In genomic region chr15:90902996-90903732, GRCh38 we compare ENCODE assay signal across 8 cellular contexts. TPM values are rescaled to one million over a fixed set of nuclear protein-coding genes. Genes with fewer than 3 reads are reported as not detected.
DNase-seq lines count a peak whose midpoint lies in the region; ATAC-seq and TF ChIP-seq lines count a peak whose summit lies in the region.

TSS of gene MAN2A2 (plus strand) at chr15:90903302. CDS start at chr15:90904208, 906 bp downstream.

- peak; percentile 56 for ATAC-seq in HG03432 (IDR thresholded peaks at IDR 0.05; ENCODE audit: unreplicated experiment)
- peak; percentile 67 to 69 for ATAC-seq in activated T-cell treated with anti-CD3 and anti-CD28 coated beads, Interleukin-2, amount 50 U/mL, for 4 hours
- ATAC-seq in esophagus mucosa = peak; percentile 63

- peak within 1 kb of the TSS; percentile 75 for H3K9ac ChIP-seq in OCI-LY3 (ENCODE audit: low read length)

- peak within 1 kb of the TSS; percentile 96 for H2AFZ ChIP-seq in OCI-LY3 (ENCODE audit: low read depth, low read length)

- H3K27ac ChIP-seq in OCI-LY3 (ENCODE audit: low read length) = peak within 1 kb of the TSS; percentile 36

- no peaks in the 10 kb centered on the region for H4K20me1 ChIP-seq in OCI-LY3 (ENCODE audit: insufficient read depth, low read length)

- H3K27me3 ChIP-seq in BJ (ENCODE audit: control insufficient read depth, insufficient read depth, low read length) (no peaks in the 10 kb centered on the region), OCI-LY3 (ENCODE audit: low read depth, low read length) (no peaks in the 10 kb centered on the region)

- no peaks in the 10 kb centered on the region for H3K79me2 ChIP-seq in OCI-LY3 (ENCODE audit: low read length)

- no peaks in the 10 kb centered on the region for H3K9me3 ChIP-seq in OCI-LY3 (ENCODE audit: insufficient read depth, low read length)

- CTCF ChIA-PET in BJ (lab: Yijun Ruan, JAX) = interaction anchor here (0.8 to 9.7 kb wide), 9 partner anchors 9 to 369 kb away, joined by 3 to 94 read pairs (median 5); partner anchors contain the start of genes FES, HDDC3 and UNC45A

- H3K4me1 ChIP-seq in OCI-LY3 (ENCODE audit: low read length) = peaks cover 14% of the 10 kb centered on the region

- no peaks in the 10 kb centered on the region for H3K27me3 Mint-ChIP-seq in activated T-cell treated with anti-CD3 and anti-CD28 coated beads, Interleukin-2, amount 50 U/mL, for 4 hours (ENCODE audit: low read depth)

- H3K4me3 Mint-ChIP-seq in activated T-cell treated with anti-CD3 and anti-CD28 coated beads, Interleukin-2, amount 50 U/mL, for 4 hours = peak within 1 kb of the TSS; percentile 83

- H3K4me3 ChIP-seq in BJ (ENCODE audit: low read depth, low read length) (peak within 1 kb of the TSS; percentile 68), OCI-LY3 (ENCODE audit: low read length) (peak within 1 kb of the TSS; percentile 97)

- TF ChIP-seq CTCF in BJ (IDR thresholded peaks at IDR 0.05; ENCODE audit: insufficient read depth, low read depth, low read length) (no peak), OCI-LY3 (IDR thresholded peaks at IDR 0.05; ENCODE audit: low read depth, low read length) (no peak)

- H3K9me3 Mint-ChIP-seq in activated T-cell treated with anti-CD3 and anti-CD28 coated beads, Interleukin-2, amount 50 U/mL, for 4 hours = no peaks in the 10 kb centered on the region

- H3K4me1 Mint-ChIP-seq in activated T-cell treated with anti-CD3 and anti-CD28 coated beads, Interleukin-2, amount 50 U/mL, for 4 hours (ENCODE audit: low read depth) = peaks cover 30% of the 10 kb centered on the region

- peaks cover 20% of the 10 kb centered on the region for H3K36me3 Mint-ChIP-seq in activated T-cell treated with anti-CD3 and anti-CD28 coated beads, Interleukin-2, amount 50 U/mL, for 4 hours (ENCODE audit: insufficient read depth)

- DNase-seq in BJ (ENCODE audit: low read depth) (no peak), GM19238 (ENCODE audit: insufficient read length, low spot score) (peak; percentile 88), myocyte (ENCODE audit: low read depth) (peak; percentile 64)
- DNase-seq in activated T-cell treated with anti-CD3 and anti-CD28 coated beads, Interleukin-2, amount 50 U/mL, for 4 hours = peak; percentile 73
- peak; percentile 59 to 76 for DNase-seq in stimulated activated CD8-positive, alpha-beta memory T cell treated with anti-CD3 and anti-CD28 coated beads, Interleukin-7, amount 100 ng/mL, for 4 hours (ENCODE audit: low read depth in 2 of 2)

- H3K36me3 ChIP-seq in BJ (ENCODE audit: control insufficient read depth, insufficient read depth, low read length) = peaks cover 14% of the 10 kb centered on the region
- peaks cover 8% of the 10 kb centered on the region for H3K36me3 ChIP-seq in OCI-LY3 (replicated peaks; ENCODE audit: low read depth, low read length)

- peak within 1 kb of the TSS; percentile 81 for H3K4me2 ChIP-seq in OCI-LY3 (ENCODE audit: low read length)

- POLR2A ChIA-PET in BJ (lab: Charles Lee) = no interaction called here

RNA-seq across cellular contexts. Expression of gene MAN2A2, which starts in this region (rescaled TPM):
- 7.2 and 40.4 TPM in 2 replicates for polyA plus RNA-seq in BJ (2011; rRNA removed)
- polyA minus RNA-seq in BJ (2011; rRNA and poly(A)+ RNA removed) = 14.7 and 16.0 TPM in 2 replicates
- 100 to 1,000 TPM in 2 of 3 donors, 10 to 100 TPM in 1; 93.2 to 124 (median 122) TPM for total RNA-seq in activated T-cell treated with anti-CD3 and anti-CD28 coated beads, Interleukin-2, amount 50 U/mL, for 4 hours
- total RNA-seq in esophagus mucosa = 15.3 TPM
- 16.8 and 25.9 TPM in 2 replicates for total RNA-seq in myocyte
- polyA plus RNA-seq in myocyte (2012) = 47.3 TPM
